ENCODE assay signal across 8 cellular contexts in genomic region chr3:50567386-50568182, GRCh38. TPM values are rescaled to one million over a fixed set of nuclear protein-coding genes. Genes with fewer than 3 reads are reported as not detected.
DNase-seq lines count a peak whose midpoint lies in the region; ATAC-seq and TF ChIP-seq lines count a peak whose summit lies in the region.

Gene C3orf18, minus strand, starts transcription at chr3:50567747. Its CDS starts 2,048 bp downstream, at chr3:50565699.

- no peak for TF ChIP-seq CTCF in left lung (IDR thresholded peaks at IDR 0.05)

- H3K9me3 Mint-ChIP-seq in dendritic cell treated with granulocyte-macrophage colony-stimulating factor and Interleukin-4, amounts not matched to agents 40 ng/mL and 50 ng/mL, for 4 days, result no peaks in the 10 kb centered on the region

- ATAC-seq in HG03095 (IDR thresholded peaks at IDR 0.05; ENCODE audit: unreplicated experiment) (peak; percentile 77), left lung (peak; percentile 78)

- H3K4me1 ChIP-seq in left lung, result peaks cover 11 to 49% of the 10 kb centered on the region in 2 donors

- peak within 1 kb of the TSS; percentile 97 for H3K27ac Mint-ChIP-seq in dendritic cell treated with granulocyte-macrophage colony-stimulating factor and Interleukin-4, amounts not matched to agents 40 ng/mL and 50 ng/mL, for 4 days

- TF ChIP-seq POLR2A in GM18526 (IDR thresholded peaks at IDR 0.05; ENCODE audit: extremely low read depth, insufficient read length), result peak; percentile 34

- peak within 1 kb of the TSS; percentile 94 for H3K4me3 Mint-ChIP-seq in dendritic cell treated with granulocyte-macrophage colony-stimulating factor and Interleukin-4, amounts not matched to agents 40 ng/mL and 50 ng/mL, for 4 days

- peak within 1 kb of the TSS; percentile 62 to 87 for H3K27ac ChIP-seq in left lung

- H3K9me3 ChIP-seq in left lung, result no peaks in the 10 kb centered on the region

- DNase-seq in 8988T (peak; percentile 100), NCI-H510A (lab: John Stamatoyannopoulos, UW) (peak; percentile 66), left lung (peak; percentile 94 to 98)
- DNase-seq in activated CD4-positive, alpha-beta T cell treated with anti-CD3 and anti-CD28 coated beads, Interleukin-2, amount 50 U/mL, for 1 hour, result peak; percentile 93
- peak; percentile 96 to 97 for DNase-seq in stimulated activated CD4-positive, alpha-beta T cell treated with anti-CD3 and anti-CD28 coated beads, Interleukin-2, amount 100 ng/mL, for 24 hours

- H3K36me3 ChIP-seq in left lung, result no peaks in the 10 kb centered on the region

- peaks cover 5% of the 10 kb centered on the region for H3K27me3 Mint-ChIP-seq in dendritic cell treated with granulocyte-macrophage colony-stimulating factor and Interleukin-4, amounts not matched to agents 40 ng/mL and 50 ng/mL, for 4 days

- peaks cover 71% of the 10 kb centered on the region for H3K4me1 Mint-ChIP-seq in dendritic cell treated with granulocyte-macrophage colony-stimulating factor and Interleukin-4, amounts not matched to agents 40 ng/mL and 50 ng/mL, for 4 days (ENCODE audit: low read depth)

- intact Hi-C loops in dendritic cell treated with granulocyte-macrophage colony-stimulating factor and Interleukin-4, amounts not matched to agents 40 ng/mL and 50 ng/mL, for 4 days (cut with micrococcal nuclease), result no loop called here
- intact Hi-C loops in left lung (cut with DNase I), result no loop called here

- H3K36me3 Mint-ChIP-seq in dendritic cell treated with granulocyte-macrophage colony-stimulating factor and Interleukin-4, amounts not matched to agents 40 ng/mL and 50 ng/mL, for 4 days (ENCODE audit: low read depth), result peaks cover 41% of the 10 kb centered on the region

- H3K27me3 ChIP-seq in left lung, result no peaks in the 10 kb centered on the region

- H3K4me3 ChIP-seq in left lung, result peak within 1 kb of the TSS; percentile 70 to 84

RNA-seq across cellular contexts. Expression of gene C3orf18, which starts in this region (rescaled TPM):
- total RNA-seq in left lung, result 1 to 10 TPM; 6.2 to 6.6 TPM

Comparison
In these comparisons a context has a peak if more than half of its experiments do, and no peak if none do; other contexts are left out.
1. Peak in every context shown above with its lines: DNase-seq, ATAC-seq, H3K4me3 ChIP-seq and H3K27ac ChIP-seq.